Comparison of ENCODE assay signal across 8 cellular contexts in the genomic region with DNA sequence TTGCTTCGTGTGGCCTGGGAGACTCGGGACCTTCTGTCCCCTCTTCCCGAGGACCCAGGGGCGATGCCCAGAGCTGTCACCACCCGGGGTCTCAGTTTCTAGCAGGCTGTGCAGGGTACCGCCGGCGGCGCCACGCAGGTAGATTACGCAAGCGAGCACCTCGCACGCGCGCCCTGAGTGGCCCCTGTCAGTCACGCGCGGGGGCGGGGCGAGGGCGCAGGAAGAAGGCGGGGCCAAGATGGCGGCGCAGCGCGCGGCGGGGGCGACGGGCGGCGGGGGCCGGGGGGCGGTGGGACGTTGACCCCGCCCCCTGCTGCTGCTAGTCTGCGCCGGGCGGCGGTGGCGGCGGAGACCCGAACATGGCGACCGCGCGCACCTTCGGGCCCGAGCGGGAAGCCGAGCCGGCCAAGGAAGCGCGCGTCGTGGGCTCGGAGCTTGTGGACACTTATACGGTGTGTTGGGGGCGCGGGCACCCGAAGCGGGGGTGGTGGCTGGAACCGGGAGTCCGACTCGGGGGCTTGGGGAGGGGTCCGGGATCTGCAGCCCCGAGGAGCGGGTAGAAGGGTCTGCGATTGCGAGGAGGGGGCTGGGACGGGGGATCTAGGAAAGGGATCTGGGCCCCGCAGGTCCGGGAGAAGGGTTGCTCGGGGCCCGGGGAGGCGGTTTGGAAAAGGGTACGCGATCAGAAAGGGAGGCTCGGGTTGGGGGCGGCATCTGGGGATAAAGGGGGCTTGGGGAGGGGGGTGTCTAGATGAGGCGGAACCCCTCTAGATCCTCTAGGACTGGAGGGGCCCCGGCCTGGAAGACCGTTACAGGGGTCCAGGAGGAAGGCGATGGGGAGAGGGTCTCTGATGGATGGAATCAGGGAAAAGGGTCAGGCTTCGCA. TPM values are rescaled to one million over a fixed set of nuclear protein-coding genes. Genes with fewer than 3 reads are reported as not detected.
A peak's percentile ranks its signal among the peaks of the same experiment; 100 is the strongest.
DNase-seq lines count a peak whose midpoint lies in the region; ATAC-seq, FAIRE-seq and TF ChIP-seq lines count a peak whose summit lies in the region.

NISCH (plus strand) TSS at position 322 of the 886 bp plus-strand sequence; CDS start at position 360, 38 bp downstream.

- peak within 1 kb of the TSS; percentile 73 for H3K4me3 ChIP-seq in Jurkat, Clone E6-1 (ENCODE audit: low read length)
- H3K4me3 ChIP-seq in SJSA1 = peak within 1 kb of the TSS; percentile 88
- peak within 1 kb of the TSS; percentile 87 to 88 for H3K4me3 ChIP-seq in neutrophil (ENCODE audit: low read depth in 1 of 2, low read length in 1 of 2)

- no peaks in the 10 kb centered on the region for H3K27me3 ChIP-seq in SJSA1 (replicated peaks)
- no peaks in the 10 kb centered on the region for H3K27me3 ChIP-seq in neutrophil

- peak within 1 kb of the TSS; percentile 53; the same call in 1 of the 2 replicates for H3K27ac ChIP-seq in SJSA1
- peak within 1 kb of the TSS; percentile 82 for H3K27ac ChIP-seq in neutrophil
- peak within 1 kb of the TSS; percentile 94 for H3K27ac ChIP-seq in substantia nigra (ENCODE audit: low read depth, low read length, poor library complexity, severe bottlenecking)

- ATAC-seq in GM21526 (IDR thresholded peaks at IDR 0.05; ENCODE audit: low FRiP score, unreplicated experiment) = peak; percentile 69

- DNase-seq in DMS79 (lab: John Stamatoyannopoulos, UW) = peak; percentile 14
- peak; percentile 70 for DNase-seq in Jurkat, Clone E6-1 (ENCODE audit: low read depth, low spot score)
- peak; percentile 51 to 82 for DNase-seq in SJSA1 (ENCODE audit: low read depth in 1 of 2, low spot score in 2 of 2)
- peak; percentile 94 for DNase-seq in activated gamma-delta T cell treated with anti-CD3 and anti-CD28 coated beads, Interleukin-2, amount 50 U/mL, for 16 hours (ENCODE audit: low read depth)
- DNase-seq in frontal cortex (ENCODE audit: low spot score in 2 of 2) = peak; percentile 93 to 95
- DNase-seq in substantia nigra (lab: John Stamatoyannopoulos, UW) = peak in 48 of 49 donors; percentile 24 to 95 (median 73)

- H3K4me1 ChIP-seq in SJSA1 (replicated peaks) (peaks cover 29% of the 10 kb centered on the region), neutrophil (ENCODE audit: control insufficient read depth in 1 of 2, insufficient read depth in 1 of 2, low read depth in 1 of 2, low read length in 1 of 2) (peaks cover 28 to 36% of the 10 kb centered on the region in 2 experiments)

- H3K9me3 ChIP-seq in SJSA1 (replicated peaks) (no peaks in the 10 kb centered on the region), neutrophil (no peaks in the 10 kb centered on the region)

- no peak for FAIRE-seq in frontal cortex (lab: Jason Lieb, UNC)

- H3K36me3 ChIP-seq in SJSA1 (peaks cover 27% of the 10 kb centered on the region), neutrophil (peaks cover 18% of the 10 kb centered on the region)

- peak; percentile 43 for TF ChIP-seq CTCF in neutrophil (IDR thresholded peaks at IDR 0.05)

RNA-seq across cellular contexts. Expression of gene NISCH, which starts in this region (rescaled TPM):
- polyA plus RNA-seq in Jurkat, Clone E6-1 (2012; ENCODE audit: insufficient read depth, insufficient read length) = 72.0 TPM
- total RNA-seq in SJSA1 (2014; rRNA removed; shearing (Covaris generic)) = 22.4 and 24.8 TPM in 2 replicates
- 58.7 TPM for total RNA-seq in frontal cortex

Comparison
In these comparisons a context has a peak if more than half of its experiments do, and no peak if none do; other contexts are left out.
1. Peak in every context shown above with its lines: DNase-seq, ATAC-seq, H3K4me3 ChIP-seq and H3K27ac ChIP-seq.
2. DNase-seq: peak in every context shown above with its lines; median percentile 94 in activated gamma-delta T cell treated with anti-CD3 and anti-CD28 coated beads, Interleukin-2, amount 50 U/mL, for 16 hours; 94 in frontal cortex; 73 in substantia nigra; 70 in Jurkat, Clone E6-1; 66 in SJSA1; 14 in DMS79.